20 cellular contexts compared by ENCODE assay signal in genomic region chr10:76544789-76545188, GRCh38.
"Had no signal": no experiment of that assay in that cellular context is flagged by ENCODE, and none has a peak within 500 bp of the region (broad histone marks: within the 10 kb centered on the region; RNA-seq: fewer than 3 reads in every experiment).

No MANE protein-coding gene starts in this region.

- DNase-seq: KBM-7; MV-4-11; NCI-H1048; NCI-H1105; NCI-H1417; NCI-H1436 treated with DMSO at 0.1 percent for 48 hours; NCI-H1694; NCI-H187 treated with DMSO at 0.1 percent for 48 hours; NCI-H2029 treated with DMSO at 0.1 percent for 48 hours; NCI-H2171 treated with DMSO at 0.1 percent for 48 hours; NCI-H2227 treated with DMSO at 0.1 percent for 48 hours; NCI-H524; NCI-H526 treated with DMSO at 0.1 percent for 48 hours; NCI-H748 treated with DMSO at 0.1 percent for 48 hours; NK-92 treated with Interleukin-12 subunit alpha and Interleukin-12 subunit beta, amount 100 ng/mL, for 24 hours; PC-3; SHP77 had no signal

- ATAC-seq: HepG2, Panc1, PC-3 had no signal

- H3K27ac ChIP-seq: RWPE1 had no signal
